In the genomic region with DNA sequence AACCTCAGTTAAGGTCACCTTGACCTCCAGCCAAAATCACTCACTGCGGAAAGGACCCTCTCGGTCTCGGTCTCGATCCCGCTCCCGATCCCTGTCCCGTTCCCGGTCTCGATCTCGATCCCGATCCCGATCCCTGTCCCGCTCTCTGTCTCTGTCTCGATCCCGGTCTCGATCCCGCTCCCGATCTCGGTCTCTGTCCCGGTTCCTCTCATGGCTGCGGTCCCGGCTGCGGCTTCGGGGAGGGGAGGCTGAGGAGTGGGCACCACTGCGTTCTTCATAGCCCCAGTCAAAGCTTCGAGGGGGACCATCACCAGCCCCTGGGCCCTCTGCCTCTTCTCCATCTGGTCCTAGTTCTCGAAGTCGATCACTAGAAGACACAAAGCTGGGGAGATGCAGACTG, we compare ENCODE assay signal across 14 cellular contexts. TPM values are rescaled to one million over a fixed set of nuclear protein-coding genes. Genes with fewer than 3 reads are reported as not detected.
DNase-seq lines count a peak whose midpoint lies in the region; ATAC-seq, FAIRE-seq and TF ChIP-seq lines count a peak whose summit lies in the region.
"Had no signal": no experiment of that assay in that cellular context is flagged by ENCODE, and none has a peak within 500 bp of the region (broad histone marks: within the 10 kb centered on the region; RNA-seq: fewer than 3 reads in every experiment).

No MANE protein-coding gene starts in this region.

- CTCF ChIA-PET in CD4-positive, alpha-beta memory T cell (lab: Charles Lee; ENCODE audit: partially characterized antibody): no interaction called here
- CTCF ChIA-PET in K562 (lab: Yijun Ruan, JAX; ENCODE audit: low intra/inter-chr PET ratio): no interaction called here

- H3K9me1 ChIP-seq in K562 (ENCODE audit: control insufficient read depth, insufficient read depth, low read length): no peaks in the 10 kb centered on the region

- H3K27ac ChIP-seq in BLaER1 (no peak overlapping the region), K562 (ENCODE audit: extremely low read depth, low read depth, low read length) (no peak overlapping the region), tibial nerve (no peak overlapping the region)
- no peak overlapping the region for H3K27ac ChIP-seq in CD4-positive, alpha-beta memory T cell (ENCODE audit: low read depth, low read length)
- H3K27ac ChIP-seq: HL-60 had no signal

- TF ChIP-seq POLR2A in K562 (conservative IDR thresholded peaks at IDR 0.05) (no peak), tibial nerve (IDR thresholded peaks at IDR 0.05) (no peak)

- H3K9me3 Mint-ChIP-seq in CD4-positive, alpha-beta memory T cell: no peaks in the 10 kb centered on the region
- H3K9me3 Mint-ChIP-seq in neural crest cell: no peaks in the 10 kb centered on the region

- no peak for FAIRE-seq in K562 (lab: Jason Lieb, UNC)
- FAIRE-seq: A204.1, H54 had no signal

- no peak for TF ChIP-seq CTCF in K562 (IDR thresholded peaks at IDR 0.05 in 2 of 3, conservative IDR thresholded peaks at IDR 0.05 in 1 of 3; ENCODE audit: insufficient read depth in 2 of 3, low read depth in 1 of 3, low read length in 3 of 3)
- no peak for TF ChIP-seq CTCF in neural crest cell (conservative IDR thresholded peaks at IDR 0.05)
- TF ChIP-seq CTCF in tibial nerve (IDR thresholded peaks at IDR 0.05): no peak

- H3K36me3 ChIP-seq in BLaER1 (peaks cover 76% of the 10 kb centered on the region), K562 (ENCODE audit: control insufficient read depth, insufficient read depth, low read length) (peaks cover 65% of the 10 kb centered on the region), tibial nerve (peaks cover 7 to 68% (median 21%) of the 10 kb centered on the region in 3 donors)
- H3K36me3 ChIP-seq in CD4-positive, alpha-beta memory T cell (ENCODE audit: insufficient read depth, low read length): peaks cover 54% of the 10 kb centered on the region

- no peak for TF ChIP-seq EP300 in K562 (IDR thresholded peaks at IDR 0.05; ENCODE audit: low read length)
- TF ChIP-seq EP300 in tibial nerve (IDR thresholded peaks at IDR 0.05): no peak

- no peak overlapping the region for H3K4me3 ChIP-seq in BLaER1
- H3K4me3 ChIP-seq in CD4-positive, alpha-beta memory T cell (ENCODE audit: low read length in 2 of 2): no peak overlapping the region
- no peak overlapping the region for H3K4me3 ChIP-seq in K562
- no peak overlapping the region for H3K4me3 ChIP-seq in tibial nerve

- ATAC-seq in K562: no peak
- ATAC-seq: HCT116 had no signal

- in situ Hi-C loops in K562 (cut with MboI): loop anchor here (10.0 kb wide), 1 partner anchor 90 kb away; no protein-coding TSS in a partner anchor

- H3K4me1 ChIP-seq in BLaER1: peaks cover 16% of the 10 kb centered on the region
- peaks cover 22% of the 10 kb centered on the region for H3K4me1 ChIP-seq in CD4-positive, alpha-beta memory T cell (ENCODE audit: insufficient read depth, low read length)
- H3K4me1 ChIP-seq in K562 (replicated peaks in 1 of 2; ENCODE audit: control insufficient read depth in 2 of 2, insufficient read depth in 2 of 2, low read length in 2 of 2): peaks cover 4 to 15% of the 10 kb centered on the region in 2 experiments; a peak in 4 of 5 replicates
- H3K4me1 ChIP-seq in tibial nerve: peaks cover 0 to 32% (median 15%) of the 10 kb centered on the region in 4 donors
- H3K4me1 ChIP-seq: BE2C had no signal

- no peak for DNase-seq in CD4-positive, alpha-beta memory T cell
- DNase-seq in K562 (ENCODE audit: extremely low read depth in 1 of 4, low spot score in 3 of 4) (no peak), neural crest cell (ENCODE audit: low read depth, low spot score) (no peak), NCI-H1092 (lab: John Stamatoyannopoulos, UW) (no peak), hepatic stellate cell (ENCODE audit: low spot score) (no peak), tibial nerve (ENCODE audit: low spot score in 2 of 2) (no peak)
- DNase-seq: BE2C, Calu3, DMS 273 treated with DMSO at 0.1 percent for 48 hours had no signal

- BruUV-seq in K562 (replicated peaks; lab: Mats Ljungman, UMichigan): no TSS peak

- H3K4me3 Mint-ChIP-seq in CD4-positive, alpha-beta memory T cell: no peak overlapping the region
- H3K4me3 Mint-ChIP-seq in neural crest cell: peak overlapping the region; percentile 67

- H3K36me3 Mint-ChIP-seq in CD4-positive, alpha-beta memory T cell: peaks cover 32 to 57% of the 10 kb centered on the region in 2 donors
- peaks cover 15% of the 10 kb centered on the region for H3K36me3 Mint-ChIP-seq in neural crest cell (ENCODE audit: low read depth)

- H4K20me1 ChIP-seq in BLaER1: no peaks in the 10 kb centered on the region
- H4K20me1 ChIP-seq in K562 (replicated peaks; ENCODE audit: control insufficient read depth, insufficient read depth, low read length): no peaks in the 10 kb centered on the region

- H2AFZ ChIP-seq in K562 (ENCODE audit: low read depth, low read length): no peak overlapping the region

- 98% methylated on average over 23 of the region's 28 CpGs for WGBS in K562 (ENCODE audit: insufficient coverage, low coverage, missing lambda C conversion rate)
- WGBS in tibial nerve, 2 donors: 96 to 98% methylated on average over 28 of the region's 28 CpGs

- H3K9ac ChIP-seq in BLaER1 (peak overlapping the region; percentile 38; the same call in 1 of the 2 replicates), K562 (ENCODE audit: insufficient read depth in 1 of 2, low read depth in 2 of 2, low read length in 2 of 2) (0 out of 4 replicates have a peak overlapping the region, but pooled peaks of 1 of the 2 experiments have one; percentile 32)

- peaks cover 9 to 26% (median 18%) of the 10 kb centered on the region in 4 donors for H3K4me1 Mint-ChIP-seq in CD4-positive, alpha-beta memory T cell
- H3K4me1 Mint-ChIP-seq in neural crest cell: peaks cover 21% of the 10 kb centered on the region

- peaks cover 28% of the 10 kb centered on the region for H3K79me2 ChIP-seq in K562 (ENCODE audit: control insufficient read depth, insufficient read depth, low read length)

- H3K4me2 ChIP-seq in BLaER1 (no peak overlapping the region), K562 (ENCODE audit: insufficient read depth, low read length) (no peak overlapping the region)

- no peak for TF ChIP-seq RAD21 in K562 (CRISPR knock-in tag; conservative IDR thresholded peaks at IDR 0.05 in 1 of 2, IDR thresholded peaks at IDR 0.05 in 1 of 2)

- peak overlapping the region in 4 of 7 donors; percentile 13 to 88 (median 46) for H3K27ac Mint-ChIP-seq in CD4-positive, alpha-beta memory T cell
- no peak overlapping the region for H3K27ac Mint-ChIP-seq in neural crest cell (ENCODE audit: unreplicated experiment)

- H3K9me3 ChIP-seq in BLaER1 (no peaks in the 10 kb centered on the region), K562 (replicated peaks; ENCODE audit: control insufficient read depth, insufficient read depth, low read depth, low read length) (no peaks in the 10 kb centered on the region), tibial nerve (no peaks in the 10 kb centered on the region)
- no peaks in the 10 kb centered on the region for H3K9me3 ChIP-seq in CD4-positive, alpha-beta memory T cell (ENCODE audit: control insufficient read depth in 1 of 2, low read length in 2 of 2)
- H3K9me3 ChIP-seq: BE2C had no signal

- no peaks in the 10 kb centered on the region for H3K27me3 ChIP-seq in BLaER1
- H3K27me3 ChIP-seq in CD4-positive, alpha-beta memory T cell (ENCODE audit: insufficient read depth, low read length): no peaks in the 10 kb centered on the region
- no peaks in the 10 kb centered on the region for H3K27me3 ChIP-seq in K562 (ENCODE audit: control insufficient read depth in 2 of 2, insufficient read depth in 2 of 2, low read length in 2 of 2)
- H3K27me3 ChIP-seq in tibial nerve: no peaks in the 10 kb centered on the region
- H3K27me3 ChIP-seq: BE2C had no signal

- intact Hi-C loops in CD4-positive, alpha-beta memory T cell (cut with micrococcal nuclease): no loop called here
- intact Hi-C loops in K562 (cut with micrococcal nuclease): no loop called here

- POLR2A ChIA-PET in CD4-positive, alpha-beta memory T cell (lab: Charles Lee; ENCODE audit: partially characterized antibody): interaction anchor here (6.0 kb wide), 1 partner anchor 17 kb away, joined by 36 read pairs; the partner anchor contains the start of gene DXO
- POLR2A ChIA-PET in K562 (lab: Yijun Ruan, JAX): no interaction called here

- no peaks in the 10 kb centered on the region for H3K27me3 Mint-ChIP-seq in CD4-positive, alpha-beta memory T cell
- no peaks in the 10 kb centered on the region for H3K27me3 Mint-ChIP-seq in neural crest cell (ENCODE audit: low read depth)

RNA-seq across cellular contexts. Expression of gene NELFE, which starts 4.3 kb away (rescaled TPM):
- 10 to 100 TPM; 45.8 to 49.0 TPM for total RNA-seq in CD4-positive, alpha-beta memory T cell
- polyA plus RNA-seq in CD4-positive, alpha-beta memory T cell: 10 to 100 TPM; 67.0 to 78.5 TPM
- 47.1 and 78.6 TPM in 2 replicates for total RNA-seq in K562 (2011; cell fraction: chromatin; rRNA removed; ENCODE audit: low replicate concordance)
- total RNA-seq in K562 (2011; cell fraction: nucleolus; rRNA removed): 45.5 and 59.2 TPM in 2 replicates
- 52.1 and 52.4 TPM in 2 replicates for total RNA-seq in K562 (2011; cell fraction: nucleoplasm; rRNA removed)
- total RNA-seq in K562 (2014; rRNA removed) (130 and 139 TPM in 2 replicates), K562 (2014; rRNA removed; fragmentation: Illumina TruSeq; extraction: Trizol) (76.2 and 86.2 TPM in 2 replicates), K562 (2015; rRNA removed; fragmentation: Illumina TruSeq; extraction: Trizol) (108 and 110 TPM in 2 replicates), K562 (2021) (87.6 and 91.5 TPM in 2 replicates), neural crest cell (86.1 and 88.4 TPM in 2 replicates), tibial nerve (100 to 1,000 TPM in 1 of 4 donors, 10 to 100 TPM in 3; 74.1 to 101 (median 88.6) TPM)
- polyA plus RNA-seq in K562 (2011; rRNA removed) (63.9 and 79.5 TPM in 2 replicates), K562 (2014; fragmentation: Illumina TruSeq; extraction: Trizol) (148 and 154 TPM in 2 replicates), K562 (2014; fragmentation: Nextera tagmentation; extraction: Ambion mirVana) (10 to 100 TPM; 15.2 to 18.1 TPM), K562 (2014; rRNA removed) (143 and 157 TPM in 2 replicates)
- polyA plus RNA-seq in K562 (2011; cell fraction: cytosol; rRNA removed): 56.5 and 70.8 TPM in 2 replicates
- polyA plus RNA-seq in K562 (2011; cell fraction: nucleus; rRNA removed): 100 and 111 TPM in 2 replicates
- 111 and 134 TPM in 2 replicates for polyA plus RNA-seq in K562 (2012)
- 32.8 and 42.7 TPM in 2 replicates for polyA minus RNA-seq in K562 (2011; rRNA and poly(A)+ RNA removed)
- 38.1 and 40.2 TPM in 2 replicates for polyA minus RNA-seq in K562 (2011; cell fraction: cytosol; rRNA and poly(A)+ RNA removed)
- 26.9 and 38.8 TPM in 2 replicates for polyA minus RNA-seq in K562 (2011; cell fraction: nucleus; rRNA and poly(A)+ RNA removed)

RNA-seq across cellular contexts. Expression of gene SKIC2, which starts 4.5 kb away (rescaled TPM):
- total RNA-seq in CD4-positive, alpha-beta memory T cell: 100 to 1,000 TPM; 117 to 119 TPM
- polyA plus RNA-seq in CD4-positive, alpha-beta memory T cell: 10 to 100 TPM; 21.8 to 23.0 TPM
- total RNA-seq in K562 (2011; cell fraction: chromatin; rRNA removed; ENCODE audit: low replicate concordance): 247 and 681 TPM in 2 replicates
- total RNA-seq in K562 (2011; cell fraction: nucleolus; rRNA removed): 350 and 365 TPM in 2 replicates
- 202 and 277 TPM in 2 replicates for total RNA-seq in K562 (2011; cell fraction: nucleoplasm; rRNA removed)
- total RNA-seq in K562 (2014; rRNA removed) (45.0 and 45.1 TPM in 2 replicates), K562 (2014; rRNA removed; fragmentation: Illumina TruSeq; extraction: Trizol) (27.0 and 35.5 TPM in 2 replicates), K562 (2015; rRNA removed; fragmentation: Illumina TruSeq; extraction: Trizol) (33.6 and 34.5 TPM in 2 replicates), K562 (2021) (88.4 and 94.6 TPM in 2 replicates), neural crest cell (77.9 and 88.7 TPM in 2 replicates), tibial nerve (10 to 100 TPM; 47.1 to 83.1 (median 48.2) TPM)
- polyA plus RNA-seq in K562 (2011; rRNA removed) (38.8 and 84.8 TPM in 2 replicates), K562 (2014; fragmentation: Illumina TruSeq; extraction: Trizol) (45.1 and 50.3 TPM in 2 replicates), K562 (2014; fragmentation: Nextera tagmentation; extraction: Ambion mirVana) (1 to 10 TPM; 3.3 to 7.8 TPM), K562 (2014; rRNA removed) (58.3 and 61.3 TPM in 2 replicates)
- 32.7 and 35.6 TPM in 2 replicates for polyA plus RNA-seq in K562 (2011; cell fraction: cytosol; rRNA removed)
- 626 and 727 TPM in 2 replicates for polyA plus RNA-seq in K562 (2011; cell fraction: nucleus; rRNA removed)
- polyA plus RNA-seq in K562 (2012): 63.3 and 102 TPM in 2 replicates
- polyA minus RNA-seq in K562 (2011; rRNA and poly(A)+ RNA removed): 63.6 and 66.0 TPM in 2 replicates
- 45.1 and 49.1 TPM in 2 replicates for polyA minus RNA-seq in K562 (2011; cell fraction: cytosol; rRNA and poly(A)+ RNA removed)
- 128 and 164 TPM in 2 replicates for polyA minus RNA-seq in K562 (2011; cell fraction: nucleus; rRNA and poly(A)+ RNA removed)

RNA-seq across cellular contexts. Expression of gene CFB, which starts 8.6 kb away (rescaled TPM):
- under 1 TPM in 1 of 2 experiments, not detected in 1; 0.64 TPM for total RNA-seq in CD4-positive, alpha-beta memory T cell
- polyA plus RNA-seq in CD4-positive, alpha-beta memory T cell: not detected
- 0.88 and 2.0 TPM in 2 replicates for total RNA-seq in K562 (2011; cell fraction: chromatin; rRNA removed; ENCODE audit: low replicate concordance)
- total RNA-seq in K562 (2011; cell fraction: nucleolus; rRNA removed): 1.2 and 1.4 TPM in 2 replicates
- total RNA-seq in K562 (2011; cell fraction: nucleoplasm; rRNA removed): 0.95 TPM in 1 of 2 replicates, not detected in the other
- total RNA-seq in K562 (2014; rRNA removed): not detected in 2 replicates
- total RNA-seq in K562 (2014; rRNA removed; fragmentation: Illumina TruSeq; extraction: Trizol): not detected in 2 replicates
- total RNA-seq in K562 (2015; rRNA removed; fragmentation: Illumina TruSeq; extraction: Trizol): 0.22 TPM in 1 of 2 replicates, not detected in the other
- total RNA-seq in K562 (2021): 0.91 and 1.1 TPM in 2 replicates
- 0.20 and 0.21 TPM in 2 replicates for polyA plus RNA-seq in K562 (2011; rRNA removed)
- polyA plus RNA-seq in K562 (2011; cell fraction: cytosol; rRNA removed): not detected in 2 replicates
- polyA plus RNA-seq in K562 (2011; cell fraction: nucleus; rRNA removed): 0.88 and 2.2 TPM in 2 replicates
- 0.69 and 1.1 TPM in 2 replicates for polyA plus RNA-seq in K562 (2012)
- 0.17 TPM in 1 of 2 replicates, not detected in the other for polyA plus RNA-seq in K562 (2014; fragmentation: Illumina TruSeq; extraction: Trizol)
- under 1 TPM; 0.08 to 0.38 TPM for polyA plus RNA-seq in K562 (2014; fragmentation: Nextera tagmentation; extraction: Ambion mirVana)
- polyA plus RNA-seq in K562 (2014; rRNA removed): 0.16 TPM in 1 of 2 replicates, not detected in the other
- polyA minus RNA-seq in K562 (2011; rRNA and poly(A)+ RNA removed): not detected in 2 replicates
- polyA minus RNA-seq in K562 (2011; cell fraction: cytosol; rRNA and poly(A)+ RNA removed): 0.48 and 4.1 TPM in 2 replicates
- polyA minus RNA-seq in K562 (2011; cell fraction: nucleus; rRNA and poly(A)+ RNA removed): 0.67 TPM in 1 of 2 replicates, not detected in the other
- not detected in 2 replicates for total RNA-seq in neural crest cell
- total RNA-seq in tibial nerve: 10 to 100 TPM; 15.7 to 66.5 (median 26.2) TPM

RNA-seq across cellular contexts. Expression of gene DXO, which starts 17.4 kb away (rescaled TPM):
- total RNA-seq in CD4-positive, alpha-beta memory T cell: 10 to 100 TPM; 27.8 to 30.3 TPM
- 10 to 100 TPM; 10.8 to 11.7 TPM for polyA plus RNA-seq in CD4-positive, alpha-beta memory T cell
- 48.5 and 121 TPM in 2 replicates for total RNA-seq in K562 (2011; cell fraction: chromatin; rRNA removed; ENCODE audit: low replicate concordance)
- total RNA-seq in K562 (2011; cell fraction: nucleolus; rRNA removed): 102 and 121 TPM in 2 replicates
- total RNA-seq in K562 (2011; cell fraction: nucleoplasm; rRNA removed): 59.5 and 73.2 TPM in 2 replicates
- total RNA-seq in K562 (2014; rRNA removed): 29.0 and 31.1 TPM in 2 replicates
- total RNA-seq in K562 (2014; rRNA removed; fragmentation: Illumina TruSeq; extraction: Trizol): 9.3 and 13.1 TPM in 2 replicates
- total RNA-seq in K562 (2015; rRNA removed; fragmentation: Illumina TruSeq; extraction: Trizol): 18.6 and 19.4 TPM in 2 replicates
- 27.6 and 28.5 TPM in 2 replicates for total RNA-seq in K562 (2021)
- polyA plus RNA-seq in K562 (2011; rRNA removed): 11.9 and 25.1 TPM in 2 replicates
- polyA plus RNA-seq in K562 (2011; cell fraction: cytosol; rRNA removed): 31.8 and 33.4 TPM in 2 replicates
- 168 and 185 TPM in 2 replicates for polyA plus RNA-seq in K562 (2011; cell fraction: nucleus; rRNA removed)
- polyA plus RNA-seq in K562 (2012): 27.9 and 39.5 TPM in 2 replicates
- polyA plus RNA-seq in K562 (2014; fragmentation: Illumina TruSeq; extraction: Trizol): 30.4 and 31.8 TPM in 2 replicates
- polyA plus RNA-seq in K562 (2014; fragmentation: Nextera tagmentation; extraction: Ambion mirVana): 1 to 10 TPM; 6.4 to 7.3 TPM
- 31.9 and 35.1 TPM in 2 replicates for polyA plus RNA-seq in K562 (2014; rRNA removed)
- 11.3 and 11.5 TPM in 2 replicates for polyA minus RNA-seq in K562 (2011; rRNA and poly(A)+ RNA removed)
- polyA minus RNA-seq in K562 (2011; cell fraction: cytosol; rRNA and poly(A)+ RNA removed): 9.3 and 12.2 TPM in 2 replicates
- 38.9 and 52.6 TPM in 2 replicates for polyA minus RNA-seq in K562 (2011; cell fraction: nucleus; rRNA and poly(A)+ RNA removed)
- total RNA-seq in neural crest cell: 23.8 and 26.6 TPM in 2 replicates
- total RNA-seq in tibial nerve: 10 to 100 TPM; 16.2 to 46.1 (median 34.3) TPM

RNA-seq across cellular contexts. Expression of gene C2, which starts 27.0 kb away (rescaled TPM):
- 1 to 10 TPM; 2.1 to 3.2 TPM for total RNA-seq in CD4-positive, alpha-beta memory T cell
- not detected for polyA plus RNA-seq in CD4-positive, alpha-beta memory T cell
- 0.81 and 1.5 TPM in 2 replicates for total RNA-seq in K562 (2011; cell fraction: chromatin; rRNA removed; ENCODE audit: low replicate concordance)
- 0.66 and 1.5 TPM in 2 replicates for total RNA-seq in K562 (2011; cell fraction: nucleolus; rRNA removed)
- total RNA-seq in K562 (2011; cell fraction: nucleoplasm; rRNA removed): 0.66 and 0.84 TPM in 2 replicates
- total RNA-seq in K562 (2014; rRNA removed) (0.05 and 0.20 TPM in 2 replicates), K562 (2014; rRNA removed; fragmentation: Illumina TruSeq; extraction: Trizol) (0.40 TPM in 1 of 2 replicates, not detected in the other), K562 (2015; rRNA removed; fragmentation: Illumina TruSeq; extraction: Trizol) (0.58 and 0.72 TPM in 2 replicates), K562 (2021) (1.1 and 1.2 TPM in 2 replicates), neural crest cell (0.35 and 1.2 TPM in 2 replicates), tibial nerve (10 to 100 TPM in 1 of 4 donors, 1 to 10 TPM in 3; 4.6 to 17.4 (median 6.1) TPM)
- polyA plus RNA-seq in K562 (2011; rRNA removed) (0.38 and 0.47 TPM in 2 replicates), K562 (2014; fragmentation: Illumina TruSeq; extraction: Trizol) (0.36 and 0.40 TPM in 2 replicates), K562 (2014; fragmentation: Nextera tagmentation; extraction: Ambion mirVana) (under 1 TPM in 1 of 2 experiments, not detected in 1; 0.27 TPM), K562 (2014; rRNA removed) (0.11 and 0.28 TPM in 2 replicates)
- 0.34 and 0.53 TPM in 2 replicates for polyA plus RNA-seq in K562 (2011; cell fraction: cytosol; rRNA removed)
- 0.46 and 0.76 TPM in 2 replicates for polyA plus RNA-seq in K562 (2011; cell fraction: nucleus; rRNA removed)
- polyA plus RNA-seq in K562 (2012): 0.44 and 4.6 TPM in 2 replicates
- polyA minus RNA-seq in K562 (2011; rRNA and poly(A)+ RNA removed): 0.14 and 0.15 TPM in 2 replicates
- 1.2 TPM in 1 of 2 replicates, not detected in the other for polyA minus RNA-seq in K562 (2011; cell fraction: cytosol; rRNA and poly(A)+ RNA removed)
- 0.13 and 0.44 TPM in 2 replicates for polyA minus RNA-seq in K562 (2011; cell fraction: nucleus; rRNA and poly(A)+ RNA removed)

Comparison
In these comparisons a context has a peak if more than half of its experiments do, and no peak if none do; other contexts are left out.
1. RNA of gene CFB, which starts 8.6 kb away (total RNA-seq): 15.7 to 66.5 TPM in tibial nerve; 0.64 TPM in CD4-positive, alpha-beta memory T cell, 0.22 to 2.0 TPM in K562 and not detected in neural crest cell; every median in the first group is over 4 times any median in the second.